ENCODE assay signal across 9 cellular contexts in the genomic region with DNA sequence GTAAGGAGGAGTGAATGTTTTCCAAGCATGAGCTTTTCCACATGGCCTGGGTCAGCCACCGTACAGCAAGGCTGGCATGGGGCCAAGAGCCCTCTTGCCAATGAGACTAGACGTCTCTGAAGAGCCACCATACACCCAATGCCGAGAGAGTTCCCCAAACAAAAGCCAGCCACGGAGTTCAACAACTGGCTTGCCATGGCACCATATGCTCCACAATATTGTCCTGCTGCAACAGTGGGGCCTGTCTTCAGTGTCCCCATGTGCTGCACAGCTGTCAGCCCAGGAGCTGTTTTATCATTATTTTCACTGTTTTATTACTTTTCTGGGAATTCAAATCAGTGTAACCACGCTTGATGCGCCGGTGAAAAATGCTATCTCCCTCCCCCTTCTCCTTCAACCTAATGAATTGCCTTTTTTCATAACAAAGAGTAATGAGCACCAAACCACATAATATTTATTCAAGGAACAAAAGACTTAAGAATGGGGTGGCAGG. TPM values are rescaled to one million over a fixed set of nuclear protein-coding genes. Genes with fewer than 3 reads are reported as not detected.
DNase-seq lines count a peak whose midpoint lies in the region; ATAC-seq and TF ChIP-seq lines count a peak whose summit lies in the region.
"Had no signal": no experiment of that assay in that cellular context is flagged by ENCODE, and none has a peak within 500 bp of the region (broad histone marks: within the 10 kb centered on the region; RNA-seq: fewer than 3 reads in every experiment).

No MANE protein-coding gene starts in this region.

- ATAC-seq in sciatic nerve = peak; percentile 77
- ATAC-seq in GM19395 (IDR thresholded peaks at IDR 0.05; ENCODE audit: unreplicated experiment) = no peak
- ATAC-seq in HG02798 (IDR thresholded peaks at IDR 0.05; ENCODE audit: poor library complexity, unreplicated experiment) = no peak

- 0 out of 2 replicates have a peak, but pooled peaks cover 10% of the 10 kb centered on the region for H3K4me1 ChIP-seq in HEK293 (ENCODE audit: control insufficient read depth, insufficient read depth, low read length)

- H3K9me3 ChIP-seq in HEK293 (ENCODE audit: control insufficient read depth, insufficient read depth, low read depth, low read length) = no peaks in the 10 kb centered on the region

- no peaks in the 10 kb centered on the region for H3K36me3 ChIP-seq in HEK293 (ENCODE audit: control insufficient read depth in 2 of 2, insufficient read depth in 1 of 2, low read length in 2 of 2)

- no peak overlapping the region for H3K4me3 ChIP-seq in HEK293 (ENCODE audit: low read depth, low read length)
- no peak overlapping the region for H3K4me3 ChIP-seq in fibroblast of villous mesenchyme (ENCODE audit: low read depth, low read length)

- H3K27ac Mint-ChIP-seq in HFFc6 = no peak overlapping the region

- TF ChIP-seq CTCF in HEK293 (tag by site-specific recombination; IDR thresholded peaks at IDR 0.05) (no peak), fibroblast of villous mesenchyme (IDR thresholded peaks at IDR 0.05; ENCODE audit: insufficient read depth, low read depth, low read length) (no peak), HFFc6 (IDR thresholded peaks at IDR 0.05) (no peak)

- H3K9me3 Mint-ChIP-seq in HFFc6 = no peaks in the 10 kb centered on the region

- no peaks in the 10 kb centered on the region for H3K36me3 Mint-ChIP-seq in HFFc6 (ENCODE audit: low read depth)

- POLR2A ChIA-PET in HEK293 (lab: Yijun Ruan, JAX) = no interaction called here

- H3K4me1 Mint-ChIP-seq in HFFc6 (ENCODE audit: low read depth) = peaks cover 58% of the 10 kb centered on the region

- H3K27me3 Mint-ChIP-seq in HFFc6 (ENCODE audit: insufficient read depth) = no peaks in the 10 kb centered on the region

- intact Hi-C loops in sciatic nerve (cut with DNase I) = no loop called here

- CTCF ChIA-PET in HEK293 (lab: Yijun Ruan, JAX) = interaction anchor here (0.6 to 1.0 kb wide), 2 partner anchors 18 to 57 kb away, joined by 3 read pairs; no protein-coding TSS in a partner anchor

- DNase-seq in NCI-H69 (lab: John Stamatoyannopoulos, UW) (peak; percentile 96), fibroblast of villous mesenchyme (ENCODE audit: low read depth) (peak; percentile 71), sciatic nerve (ENCODE audit: low spot score) (peak; percentile 75), DMS114 treated with DMSO at 0.1 percent for 48 hours (lab: John Stamatoyannopoulos, UW; ENCODE audit: unreplicated experiment) (no peak), HFFc6 (no peak)
- DNase-seq: MM.1S had no signal

- H3K27ac ChIP-seq in HEK293 (ENCODE audit: extremely low read depth, low read depth, low read length) = no peak overlapping the region; the same call in 1 of the 2 replicates

- H3K4me3 Mint-ChIP-seq in HFFc6 = no peak overlapping the region

TF ChIP-seq in HEK293, 187 proteins besides CTCF, POLR2A, EP300 and RAD21 (continues in another document):
- TF ChIP-seq ZNF24 (tag by site-specific recombination; IDR thresholded peaks at IDR 0.05) (0 out of 2 replicates have a peak, but pooled peaks have one; percentile 34), ZNF416 (tag by site-specific recombination; IDR thresholded peaks at IDR 0.05) (no peak), KLF8 (tag by site-specific recombination; IDR thresholded peaks at IDR 0.05) (no peak), MYNN (tag by site-specific recombination; IDR thresholded peaks at IDR 0.05; ENCODE audit: borderline replicate concordance) (no peak), ZNF561 (tag by site-specific recombination; IDR thresholded peaks at IDR 0.05; ENCODE audit: borderline replicate concordance) (0 out of 2 replicates have a peak, but pooled peaks have one; percentile 30), ZNF660 (tag by site-specific recombination; IDR thresholded peaks at IDR 0.05) (0 out of 2 replicates have a peak, but pooled peaks have one; percentile 25), KLF7 (tag by site-specific recombination; IDR thresholded peaks at IDR 0.05; ENCODE audit: borderline replicate concordance) (no peak), ZBTB7A (tag by site-specific recombination; IDR thresholded peaks at IDR 0.05; ENCODE audit: low read depth) (no peak), GLIS2 (tag by site-specific recombination; IDR thresholded peaks at IDR 0.05) (no peak), ZNF157 (tag by site-specific recombination; IDR thresholded peaks at IDR 0.05) (no peak), ZNF362 (tag by site-specific recombination; IDR thresholded peaks at IDR 0.05) (no peak), ZNF548 (tag by site-specific recombination; IDR thresholded peaks at IDR 0.05) (no peak), ZNF518A (tag by site-specific recombination; conservative IDR thresholded peaks at IDR 0.05; ENCODE audit: low read depth) (0 out of 2 replicates have a peak, but pooled peaks have one; percentile 32)
- TF ChIP-seq, protein P1, sequence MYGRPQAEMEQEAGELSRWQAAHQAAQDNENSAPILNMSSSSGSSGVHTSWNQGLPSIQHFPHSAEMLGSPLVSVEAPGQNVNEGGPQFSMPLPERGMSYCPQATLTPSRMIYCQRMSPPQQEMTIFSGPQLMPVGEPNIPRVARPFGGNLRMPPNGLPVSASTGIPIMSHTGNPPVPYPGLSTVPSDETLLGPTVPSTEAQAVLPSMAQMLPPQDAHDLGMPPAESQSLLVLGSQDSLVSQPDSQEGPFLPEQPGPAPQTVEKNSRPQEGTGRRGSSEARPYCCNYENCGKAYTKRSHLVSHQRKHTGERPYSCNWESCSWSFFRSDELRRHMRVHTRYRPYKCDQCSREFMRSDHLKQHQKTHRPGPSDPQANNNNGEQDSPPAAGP (tag by site-specific recombination; IDR thresholded peaks at IDR 0.05) = no peak
- TF ChIP-seq, protein P2, sequence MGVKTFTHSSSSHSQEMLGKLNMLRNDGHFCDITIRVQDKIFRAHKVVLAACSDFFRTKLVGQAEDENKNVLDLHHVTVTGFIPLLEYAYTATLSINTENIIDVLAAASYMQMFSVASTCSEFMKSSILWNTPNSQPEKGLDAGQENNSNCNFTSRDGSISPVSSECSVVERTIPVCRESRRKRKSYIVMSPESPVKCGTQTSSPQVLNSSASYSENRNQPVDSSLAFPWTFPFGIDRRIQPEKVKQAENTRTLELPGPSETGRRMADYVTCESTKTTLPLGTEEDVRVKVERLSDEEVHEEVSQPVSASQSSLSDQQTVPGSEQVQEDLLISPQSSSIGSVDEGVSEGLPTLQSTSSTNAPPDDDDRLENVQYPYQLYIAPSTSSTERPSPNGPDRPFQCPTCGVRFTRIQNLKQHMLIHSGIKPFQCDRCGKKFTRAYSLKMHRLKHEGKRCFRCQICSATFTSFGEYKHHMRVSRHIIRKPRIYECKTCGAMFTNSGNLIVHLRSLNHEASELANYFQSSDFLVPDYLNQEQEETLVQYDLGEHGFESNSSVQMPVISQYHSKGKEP (tag by site-specific recombination; IDR thresholded peaks at IDR 0.05) = 0 out of 2 replicates have a peak, but pooled peaks have one; percentile 51

RNA-seq across cellular contexts. Expression of gene MAML3, which starts 18.4 kb away (rescaled TPM):
- total RNA-seq in fibroblast of villous mesenchyme (4.2 and 6.5 TPM in 2 replicates), sciatic nerve (11.0 TPM)
- 1 to 10 TPM; 1.2 to 1.9 (median 1.6) TPM for total RNA-seq in HFFc6 (2021; fragmentation: NEBNext Ultra II Directional; extraction: Animal tissue kit (Norgen Biotek cat#: 25700))

Comparison
In these comparisons a context has a peak if more than half of its experiments do, and no peak if none do; other contexts are left out.
1. DNase-seq: peak in NCI-H69 (single experiment), fibroblast of villous mesenchyme (single experiment) and sciatic nerve (single experiment); none in DMS114 treated with DMSO at 0.1 percent for 48 hours (single experiment) and HFFc6 (single experiment).